1 cellular context compared by ENCODE assay signal in genomic region chr10:24344695-24345473, GRCh38.
TF ChIP-seq lines count a peak whose summit lies in the region.

No MANE protein-coding gene starts in this region.

TF ChIP-seq in SK-N-SH treated with all-trans-retinoic acid at 6 μM for 48 hours, 23 proteins besides CTCF, POLR2A, EP300 and RAD21 (continued from another document):
- TF ChIP-seq PPARA (CRISPR knock-in tag; IDR thresholded peaks at IDR 0.05; ENCODE audit: borderline replicate concordance) = no peak
- TF ChIP-seq ZNF8 (CRISPR knock-in tag; IDR thresholded peaks at IDR 0.05) = no peak
- TF ChIP-seq ARNTL (CRISPR knock-in tag; IDR thresholded peaks at IDR 0.05; ENCODE audit: borderline replicate concordance, low read depth) = no peak
